In genomic region chr3:42525212-42525611, GRCh38 we compare ENCODE assay signal across 24 cellular contexts. TPM values are rescaled to one million over a fixed set of nuclear protein-coding genes. Genes with fewer than 3 reads are reported as not detected.
DNase-seq lines count a peak whose midpoint lies in the region; ATAC-seq and TF ChIP-seq lines count a peak whose summit lies in the region.
"Had no signal": no experiment of that assay in that cellular context is flagged by ENCODE, and none has a peak within 500 bp of the region (broad histone marks: within the 10 kb centered on the region; RNA-seq: fewer than 3 reads in every experiment).

No MANE protein-coding gene starts in this region.

- intact Hi-C loops in CD4-positive, alpha-beta T cell (cut with DNase I, micrococcal nuclease) = no loop called here

- H3K36me3 ChIP-seq in BLaER1 treated with 17β-estradiol and CSF1 and Interleukin-3, amounts not matched to agents 10 nM and 100 nM = peaks cover 0 to 7% (median 0%) of the 10 kb centered on the region in 11 experiments; a peak in 2 of 22 replicates
- H3K36me3 ChIP-seq: MG63, SJCRH30 had no signal

- H3K27me3 Mint-ChIP-seq in CD4-positive, alpha-beta T cell = no peaks in the 10 kb centered on the region
- H3K27me3 Mint-ChIP-seq in T-helper 17 cell (no peaks in the 10 kb centered on the region), nephron progenitor cell (ENCODE audit: low read depth, poor library complexity) (peaks cover 9% of the 10 kb centered on the region)

- peak overlapping the region; percentile 73 for H3K27ac Mint-ChIP-seq in CD4-positive, alpha-beta T cell
- peak overlapping the region; percentile 57 for H3K27ac Mint-ChIP-seq in T-helper 17 cell
- peak overlapping the region; percentile 66 for H3K27ac Mint-ChIP-seq in nephron progenitor cell
- H3K27ac Mint-ChIP-seq: GM23338 had no signal

- TF ChIP-seq CTCF in CD4-positive, alpha-beta T cell (IDR thresholded peaks at IDR 0.05) = no peak
- no peak for TF ChIP-seq CTCF in nephron progenitor cell (IDR thresholded peaks at IDR 0.05)

- H3K4me3 ChIP-seq in BLaER1 treated with 17β-estradiol and CSF1 and Interleukin-3, amounts not matched to agents 10 nM and 100 nM = no peak overlapping the region
- H3K4me3 ChIP-seq: GM12878, GM23338, MG63, PC-9, SJCRH30 had no signal

- peak overlapping the region in 7 of 11 experiments; percentile 4 to 73 (median 59); a peak in 6 of 22 replicates for H3K9ac ChIP-seq in BLaER1 treated with 17β-estradiol and CSF1 and Interleukin-3, amounts not matched to agents 10 nM and 100 nM

- H3K36me3 Mint-ChIP-seq in CD4-positive, alpha-beta T cell (ENCODE audit: low read depth) = peaks cover 70% of the 10 kb centered on the region
- H3K36me3 Mint-ChIP-seq in T-helper 17 cell (ENCODE audit: low read depth) = peaks cover 11% of the 10 kb centered on the region
- no peaks in the 10 kb centered on the region for H3K36me3 Mint-ChIP-seq in nephron progenitor cell (ENCODE audit: low read depth)

- peak overlapping the region in 9 of 11 experiments; percentile 63 to 97 (median 77); a peak in 18 of 22 replicates for H3K27ac ChIP-seq in BLaER1 treated with 17β-estradiol and CSF1 and Interleukin-3, amounts not matched to agents 10 nM and 100 nM
- no peak overlapping the region for H3K27ac ChIP-seq in CD4-positive, alpha-beta T cell (ENCODE audit: low read depth, low read length)
- H3K27ac ChIP-seq: PC-9, SJCRH30 had no signal

- no peaks in the 10 kb centered on the region for H3K9me3 ChIP-seq in BLaER1 treated with 17β-estradiol and CSF1 and Interleukin-3, amounts not matched to agents 10 nM and 100 nM (replicated peaks in 1 of 11)
- H3K9me3 ChIP-seq in CD4-positive, alpha-beta T cell (ENCODE audit: control insufficient read depth, low read length) = no peaks in the 10 kb centered on the region
- no peaks in the 10 kb centered on the region for H3K9me3 ChIP-seq in T-helper 17 cell (ENCODE audit: control insufficient read depth, low read length, poor library complexity, severe bottlenecking)
- H3K9me3 ChIP-seq: Caco-2, MG63, SJCRH30 had no signal

- POLR2A ChIA-PET in CD4-positive, alpha-beta T cell (lab: Charles Lee) = no interaction called here

- no peaks in the 10 kb centered on the region for H4K20me1 ChIP-seq in BLaER1 treated with 17β-estradiol and CSF1 and Interleukin-3, amounts not matched to agents 10 nM and 100 nM

- no peaks in the 10 kb centered on the region for H3K9me3 Mint-ChIP-seq in CD4-positive, alpha-beta T cell
- H3K9me3 Mint-ChIP-seq in nephron progenitor cell = no peaks in the 10 kb centered on the region
- H3K9me3 Mint-ChIP-seq: GM23338, H9 had no signal

- no peak for DNase-seq in CD4-positive, alpha-beta T cell
- DNase-seq in T-helper 17 cell (no peak), nephron progenitor cell (no peak), foreskin melanocyte (no peak)
- DNase-seq in stimulated activated CD8-positive, alpha-beta memory T cell treated with anti-CD3 and anti-CD28 coated beads, Interleukin-4, amount 100 ng/mL, for 48 hours = no peak
- DNase-seq: Caco-2, DMS 273 treated with DMSO at 0.1 percent for 48 hours, DMS79, EL, GDM1, H9, KBM-7, MG63, NCI-H1105 treated with DMSO at 0.1 percent for 48 hours, NCI-H2029 treated with DMSO at 0.1 percent for 48 hours, NCI-H446 treated with DMSO at 0.1 percent for 48 hours, NCI-H526 treated with DMSO at 0.1 percent for 48 hours, PC-9, SJCRH30 had no signal

- peaks cover 62 to 78% (median 71%) of the 10 kb centered on the region in 10 experiments for H3K4me1 ChIP-seq in BLaER1 treated with 17β-estradiol and CSF1 and Interleukin-3, amounts not matched to agents 10 nM and 100 nM
- H3K4me1 ChIP-seq: Caco-2, SJCRH30 had no signal

- peak overlapping the region; percentile 69 to 95 (median 87); a peak in 20 of 22 replicates for H3K4me2 ChIP-seq in BLaER1 treated with 17β-estradiol and CSF1 and Interleukin-3, amounts not matched to agents 10 nM and 100 nM
- H3K4me2 ChIP-seq: GM23338, PC-9 had no signal

- peaks cover 64% of the 10 kb centered on the region for H3K4me1 Mint-ChIP-seq in CD4-positive, alpha-beta T cell (ENCODE audit: low read depth)
- H3K4me1 Mint-ChIP-seq in T-helper 17 cell = peaks cover 59% of the 10 kb centered on the region
- peaks cover 21% of the 10 kb centered on the region for H3K4me1 Mint-ChIP-seq in nephron progenitor cell
- H3K4me1 Mint-ChIP-seq: GM23338, H9 had no signal

- H3K4me3 Mint-ChIP-seq in CD4-positive, alpha-beta T cell = no peak overlapping the region
- no peak overlapping the region for H3K4me3 Mint-ChIP-seq in T-helper 17 cell
- H3K4me3 Mint-ChIP-seq in nephron progenitor cell = no peak overlapping the region
- H3K4me3 Mint-ChIP-seq: GM23338, H9 had no signal

- CTCF ChIA-PET in CD4-positive, alpha-beta T cell (lab: Charles Lee) = no interaction called here

- H3K27me3 ChIP-seq in BLaER1 treated with 17β-estradiol and CSF1 and Interleukin-3, amounts not matched to agents 10 nM and 100 nM = no peaks in the 10 kb centered on the region
- no peaks in the 10 kb centered on the region for H3K27me3 ChIP-seq in CD4-positive, alpha-beta T cell (ENCODE audit: control insufficient read depth, insufficient read depth, low read length)
- H3K27me3 ChIP-seq: MG63, SJCRH30 had no signal

- no peak for ATAC-seq in CD4-positive, alpha-beta T cell (ENCODE audit: poor library complexity)
- ATAC-seq in T-helper 17 cell (no peak), GM19467 (IDR thresholded peaks at IDR 0.05; ENCODE audit: unreplicated experiment) (no peak)
- ATAC-seq: GM23338, Right ventricle myocardium inferior had no signal

RNA-seq across cellular contexts. Expression of gene VIPR1, which starts 22.8 kb away (rescaled TPM):
- 10 to 100 TPM; 66.8 to 67.6 TPM for total RNA-seq in CD4-positive, alpha-beta T cell
- 10 to 100 TPM; 33.4 to 72.9 TPM for total RNA-seq in T-helper 17 cell
- total RNA-seq: SJCRH30 had no signal

RNA-seq across cellular contexts. Expression of gene SEC22C, which starts 56.6 kb away (rescaled TPM):
- total RNA-seq in CD4-positive, alpha-beta T cell = 10 to 100 TPM; 73.6 to 75.4 TPM
- total RNA-seq in T-helper 17 cell = 10 to 100 TPM; 83.2 to 84.5 TPM
